In genomic region chr4:7161721-7162214, GRCh38 we compare ENCODE assay signal across 14 cellular contexts. TPM values are rescaled to one million over a fixed set of nuclear protein-coding genes. Genes with fewer than 3 reads are reported as not detected.
DNase-seq lines count a peak whose midpoint lies in the region; ATAC-seq and TF ChIP-seq lines count a peak whose summit lies in the region.
"Had no signal": no experiment of that assay in that cellular context is flagged by ENCODE, and none has a peak within 500 bp of the region (broad histone marks: within the 10 kb centered on the region; RNA-seq: fewer than 3 reads in every experiment).

No MANE protein-coding gene starts in this region.

- peak; percentile 10 for DNase-seq in activated CD8-positive, alpha-beta memory T cell treated with anti-CD3 and anti-CD28 coated beads, Interleukin-2, amount 50 U/mL, for 48 hours
- no peak for DNase-seq in activated CD8-positive, alpha-beta memory T cell treated with anti-CD3 and anti-CD28 coated beads for 24 hours
- no peak for DNase-seq in lung (ENCODE audit: low spot score)
- peak; percentile 82 for DNase-seq in stromal cell of bone marrow (ENCODE audit: low read depth)
- no peak for DNase-seq in NCI-H1436 treated with DMSO at 0.1 percent for 48 hours (lab: John Stamatoyannopoulos, UW)
- DNase-seq in stimulated activated CD4-positive, alpha-beta T cell treated with anti-CD3 and anti-CD28 coated beads, Interleukin-4, amount 100 ng/mL, for 1 hour: no peak
- DNase-seq in NCI-H446 treated with DMSO at 0.1 percent for 48 hours (lab: John Stamatoyannopoulos, UW): no peak
- DNase-seq: 8988T; CD8-positive, alpha-beta memory T cell; naive B cell; NCI-H2227 treated with DMSO at 0.1 percent for 48 hours had no signal

- ATAC-seq in lung (ENCODE audit: insufficient read depth, low FRiP score): peak; percentile 19

- peaks cover 47% of the 10 kb centered on the region for H3K4me1 Mint-ChIP-seq in brain
- H3K4me1 Mint-ChIP-seq: CD8-positive, alpha-beta memory T cell; naive B cell had no signal

- H3K27ac ChIP-seq in lung (ENCODE audit: low read depth in 1 of 2, low read length in 1 of 2): no peak overlapping the region
- H3K27ac ChIP-seq: skin epidermis had no signal

- H3K27ac Mint-ChIP-seq in brain: peak overlapping the region in 4 of 5 experiments; percentile 16 to 69 (median 31)
- H3K27ac Mint-ChIP-seq: CD8-positive, alpha-beta memory T cell; naive B cell had no signal

- H3K9me3 Mint-ChIP-seq in brain: no peaks in the 10 kb centered on the region
- H3K9me3 Mint-ChIP-seq: CD8-positive, alpha-beta memory T cell; naive B cell had no signal

- H3K36me3 ChIP-seq in lung (ENCODE audit: control insufficient read depth in 2 of 2, insufficient read depth in 2 of 2, low read length in 2 of 2): no peaks in the 10 kb centered on the region

- peaks cover 9% of the 10 kb centered on the region for H3K27me3 Mint-ChIP-seq in brain

- TF ChIP-seq CTCF in brain (conservative IDR thresholded peaks at IDR 0.05) (no peak), lung (IDR thresholded peaks at IDR 0.05; ENCODE audit: control extremely low read depth, extremely low read depth) (no peak)

- no peaks in the 10 kb centered on the region for H3K36me3 Mint-ChIP-seq in brain
- H3K36me3 Mint-ChIP-seq: CD8-positive, alpha-beta memory T cell; naive B cell had no signal

- no peaks in the 10 kb centered on the region for H3K27me3 ChIP-seq in lung (ENCODE audit: control insufficient read depth, insufficient read depth)

- H3K4me1 ChIP-seq in lung (ENCODE audit: control insufficient read depth in 2 of 2, insufficient read depth in 2 of 2, low read length in 2 of 2): no peaks in the 10 kb centered on the region

- H3K4me3 ChIP-seq in lung: no peak overlapping the region
- H3K4me3 ChIP-seq: skin epidermis had no signal

- no peaks in the 10 kb centered on the region for H3K9me3 ChIP-seq in lung (ENCODE audit: control insufficient read depth in 2 of 2, insufficient read depth in 1 of 2, low read length in 1 of 2)

- no peak overlapping the region for H3K4me3 Mint-ChIP-seq in brain
- H3K4me3 Mint-ChIP-seq: CD8-positive, alpha-beta memory T cell; naive B cell had no signal

- WGBS in lung, 2 donors: 74 to 82% methylated on average over 6 of the region's 6 CpGs

RNA-seq across cellular contexts. Expression of gene SORCS2, which starts 30.6 kb away (rescaled TPM):
- 18.8 TPM for polyA plus RNA-seq in brain (ENCODE audit: insufficient read depth, low read depth, low replicate concordance)
- total RNA-seq in lung: 1 to 10 TPM; 2.7 to 7.7 TPM
- 1 to 10 TPM; 2.2 to 2.3 TPM for polyA plus RNA-seq in lung
- total RNA-seq: CD8-positive, alpha-beta memory T cell; G401 had no signal
- polyA plus RNA-seq: CD8-positive, alpha-beta memory T cell had no signal

Comparison
In these comparisons a context has a peak if more than half of its experiments do, and no peak if none do; other contexts are left out.
1. DNase-seq: peak in activated CD8-positive, alpha-beta memory T cell treated with anti-CD3 and anti-CD28 coated beads, Interleukin-2, amount 50 U/mL, for 48 hours (single experiment) and stromal cell of bone marrow (single experiment); none in activated CD8-positive, alpha-beta memory T cell treated with anti-CD3 and anti-CD28 coated beads for 24 hours (single experiment), lung (single experiment), NCI-H1436 treated with DMSO at 0.1 percent for 48 hours (single experiment), stimulated activated CD4-positive, alpha-beta T cell treated with anti-CD3 and anti-CD28 coated beads, Interleukin-4, amount 100 ng/mL, for 1 hour (single experiment) and NCI-H446 treated with DMSO at 0.1 percent for 48 hours (single experiment).